Comparison of ENCODE assay signal across 15 cellular contexts in the genomic region with DNA sequence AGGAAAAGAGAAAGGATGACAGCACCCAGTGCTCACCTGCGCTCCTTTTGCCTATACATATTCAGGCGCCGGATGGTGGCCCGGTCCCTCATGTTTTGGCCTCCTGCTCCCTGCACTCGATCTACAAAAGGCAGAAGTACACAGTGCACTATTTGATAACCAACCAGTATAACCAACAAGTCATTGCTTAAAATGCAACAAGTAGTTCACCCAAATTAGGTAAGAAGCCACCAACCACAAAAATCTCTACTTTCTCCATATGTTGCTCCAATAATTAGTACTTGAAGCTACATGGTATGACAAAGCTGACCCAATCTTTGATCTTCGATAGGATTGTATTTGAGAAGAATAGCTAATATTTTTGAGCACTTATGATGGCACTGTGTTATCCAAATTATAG. TPM values are rescaled to one million over a fixed set of nuclear protein-coding genes. Genes with fewer than 3 reads are reported as not detected.
A peak's percentile ranks its signal among the peaks of the same experiment; 100 is the strongest.
DNase-seq lines count a peak whose midpoint lies in the region; ATAC-seq and TF ChIP-seq lines count a peak whose summit lies in the region.
"Had no signal": no experiment of that assay in that cellular context is flagged by ENCODE, and none has a peak within 500 bp of the region (broad histone marks: within the 10 kb centered on the region; RNA-seq: fewer than 3 reads in every experiment).

No MANE protein-coding gene starts in this region.

- no peak overlapping the region for H3K4ac ChIP-seq in IMR-90 (ENCODE audit: low read depth, low read length)

- no peak overlapping the region for H2BK5ac ChIP-seq in IMR-90 (ENCODE audit: low read depth, low read length, poor library complexity, severe bottlenecking)

- no peaks in the 10 kb centered on the region for H3K27me3 ChIP-seq in IMR-90 (ENCODE audit: control insufficient read depth, insufficient read depth, low read length)
- H3K27me3 ChIP-seq: thyroid gland had no signal

- H4K91ac ChIP-seq in IMR-90 (ENCODE audit: insufficient read depth, low read depth, low read length), result no peak overlapping the region

- no peak overlapping the region for H2AK5ac ChIP-seq in IMR-90 (ENCODE audit: low read depth, low read length)

- intact Hi-C loops in activated CD4-positive, alpha-beta T cell treated with anti-CD3 and anti-CD28 coated beads, Interleukin-2, amount 10 ng/mL, durations not matched to agents 24 days and 14 days (cut with micrococcal nuclease), result loop anchor here (2.0 kb wide), 2 partner anchors 19 to 119 kb away; a partner anchor contains a TSS
- intact Hi-C loops in IMR-90 (cut with micrococcal nuclease), result no loop called here
- intact Hi-C loops in activated T-helper 2 cell treated with anti-CD3 and anti-CD28 coated beads, Interferon-gamma antibody, Interleukin-2, Interleukin-4, amounts not matched to agents 10 μg/mL and 5 μg/mL and 100 μg/mL, durations not matched to agents 14 hours and 24 hours and 36 hours (cut with micrococcal nuclease), result loop anchor here (2.0 to 10.0 kb wide), 2 partner anchors 19 to 1261 kb away; a partner anchor contains a TSS

- CTCF ChIA-PET in IMR-90 (lab: Yijun Ruan, JAX), result interaction anchor here (1.0 kb wide), 1 partner anchor 9 kb away, joined by 4 read pairs; no protein-coding TSS in a partner anchor

- H2BK20ac ChIP-seq in IMR-90 (ENCODE audit: low read depth, low read length), result no peak overlapping the region

- H3K18ac ChIP-seq in IMR-90 (ENCODE audit: low read depth, low read length), result no peak overlapping the region

- H2AFZ ChIP-seq in IMR-90 (replicated peaks; ENCODE audit: low read length, poor library complexity), result no peak overlapping the region

- no peaks in the 10 kb centered on the region for H3K9me1 ChIP-seq in IMR-90 (ENCODE audit: insufficient read depth, low read length)

- no peak overlapping the region for H3K14ac ChIP-seq in IMR-90 (replicated peaks; ENCODE audit: low read depth, low read length)

- H3K27me3 Mint-ChIP-seq in activated CD4-positive, alpha-beta T cell treated with anti-CD3 and anti-CD28 coated beads, Interleukin-2, amount 10 ng/mL, durations not matched to agents 24 days and 14 days, result peaks cover 3% of the 10 kb centered on the region
- peaks cover 3% of the 10 kb centered on the region for H3K27me3 Mint-ChIP-seq in activated T-helper 2 cell treated with anti-CD3 and anti-CD28 coated beads, Interferon-gamma antibody, Interleukin-2, Interleukin-4, amounts not matched to agents 10 μg/mL and 5 μg/mL and 100 μg/mL, durations not matched to agents 14 hours and 24 hours and 36 hours (ENCODE audit: low read depth)
- H3K27me3 Mint-ChIP-seq in nephron progenitor cell (ENCODE audit: low read depth, poor library complexity), result peaks cover 27% of the 10 kb centered on the region
- H3K27me3 Mint-ChIP-seq in immature natural killer cell (ENCODE audit: low read depth in 3 of 3), result peaks cover 2 to 9% (median 6%) of the 10 kb centered on the region in 3 donors

- DNase-seq in activated CD4-positive, alpha-beta T cell treated with anti-CD3 and anti-CD28 coated beads, Interleukin-2, amount 10 ng/mL, durations not matched to agents 24 days and 14 days, result no peak
- DNase-seq in activated CD4-positive, alpha-beta T cell treated with anti-CD3 and anti-CD28 coated beads for 1 hour, result no peak
- DNase-seq in IMR-90 (no peak), nephron progenitor cell (no peak), immature natural killer cell (no peak)
- DNase-seq in activated T-helper 2 cell treated with anti-CD3 and anti-CD28 coated beads, Interferon-gamma antibody, Interleukin-2, Interleukin-4, amounts not matched to agents 10 μg/mL and 5 μg/mL and 100 μg/mL, durations not matched to agents 14 hours and 24 hours and 36 hours (ENCODE audit: low spot score), result no peak
- DNase-seq: ACHN, hippocampal formation, left ventricle myocardium superior, NCI-H2029, NCI-H774, occipital lobe, thyroid gland had no signal

- H3K27ac ChIP-seq in IMR-90 (ENCODE audit: insufficient read depth, low read length), result no peak overlapping the region
- H3K27ac ChIP-seq: thyroid gland had no signal

- peak overlapping the region; percentile 51 for H3K4me3 Mint-ChIP-seq in activated CD4-positive, alpha-beta T cell treated with anti-CD3 and anti-CD28 coated beads, Interleukin-2, amount 10 ng/mL, durations not matched to agents 24 days and 14 days
- H3K4me3 Mint-ChIP-seq in activated T-helper 2 cell treated with anti-CD3 and anti-CD28 coated beads, Interferon-gamma antibody, Interleukin-2, Interleukin-4, amounts not matched to agents 10 μg/mL and 5 μg/mL and 100 μg/mL, durations not matched to agents 14 hours and 24 hours and 36 hours (ENCODE audit: low read depth), result peak overlapping the region; percentile 26
- H3K4me3 Mint-ChIP-seq in nephron progenitor cell, result peak overlapping the region; percentile 36
- H3K4me3 Mint-ChIP-seq in immature natural killer cell, result peak overlapping the region in 2 of 5 donors; percentile 15 to 44

- peaks cover 11% of the 10 kb centered on the region for H3K36me3 ChIP-seq in IMR-90 (ENCODE audit: control insufficient read depth, insufficient read depth, low read length)

- no peak overlapping the region for H3K27ac Mint-ChIP-seq in activated CD4-positive, alpha-beta T cell treated with anti-CD3 and anti-CD28 coated beads, Interleukin-2, amount 10 ng/mL, durations not matched to agents 24 days and 14 days
- no peak overlapping the region for H3K27ac Mint-ChIP-seq in activated T-helper 2 cell treated with anti-CD3 and anti-CD28 coated beads, Interferon-gamma antibody, Interleukin-2, Interleukin-4, amounts not matched to agents 10 μg/mL and 5 μg/mL and 100 μg/mL, durations not matched to agents 14 hours and 24 hours and 36 hours
- H3K27ac Mint-ChIP-seq in nephron progenitor cell, result no peak overlapping the region
- peak overlapping the region in 2 of 6 donors; percentile 39 to 71 for H3K27ac Mint-ChIP-seq in immature natural killer cell

- no peak for TF ChIP-seq CTCF in IMR-90 (conservative IDR thresholded peaks at IDR 0.05; ENCODE audit: low read depth, low read length)
- no peak for TF ChIP-seq CTCF in nephron progenitor cell (IDR thresholded peaks at IDR 0.05)

- no peak for TF ChIP-seq POLR2A in IMR-90 (IDR thresholded peaks at IDR 0.05; ENCODE audit: low read depth, low read length)

- H3K36me3 Mint-ChIP-seq in activated CD4-positive, alpha-beta T cell treated with anti-CD3 and anti-CD28 coated beads, Interleukin-2, amount 10 ng/mL, durations not matched to agents 24 days and 14 days (ENCODE audit: low read depth), result peaks cover 44% of the 10 kb centered on the region
- peaks cover 56% of the 10 kb centered on the region for H3K36me3 Mint-ChIP-seq in activated T-helper 2 cell treated with anti-CD3 and anti-CD28 coated beads, Interferon-gamma antibody, Interleukin-2, Interleukin-4, amounts not matched to agents 10 μg/mL and 5 μg/mL and 100 μg/mL, durations not matched to agents 14 hours and 24 hours and 36 hours (ENCODE audit: low read depth)
- H3K36me3 Mint-ChIP-seq in nephron progenitor cell (ENCODE audit: low read depth) (peaks cover 18% of the 10 kb centered on the region), immature natural killer cell (peaks cover 0 to 20% (median 15%) of the 10 kb centered on the region in 3 donors)

- in situ Hi-C loops in IMR-90 (cut with MboI; ENCODE audit: low sequenced_read_pairs), result loop anchor here (25.0 kb wide), 1 partner anchor 419 kb away; a partner anchor contains a TSS

- no CpG with 5 or more reads among the region's 6 CpGs for WGBS in IMR-90 (ENCODE audit: extremely low coverage in 2 of 2, insufficient read length in 1 of 2), 2 experiments

- H3K9me3 ChIP-seq in IMR-90 (ENCODE audit: control insufficient read depth, insufficient read depth, low read length), result no peaks in the 10 kb centered on the region
- H3K9me3 ChIP-seq: thyroid gland had no signal

- no peak overlapping the region for H3K56ac ChIP-seq in IMR-90 (ENCODE audit: extremely low read depth, insufficient read depth, low read length)

- H3K79me1 ChIP-seq in IMR-90 (ENCODE audit: low read depth in 1 of 2, low read length in 2 of 2), result peaks cover 3 to 41% of the 10 kb centered on the region in 2 experiments

- H4K5ac ChIP-seq in IMR-90 (ENCODE audit: low read depth, low read length), result no peak overlapping the region

- POLR2A ChIA-PET in IMR-90 (lab: Charles Lee; ENCODE audit: unreplicated experiment), result no interaction called here

- dilution Hi-C loops in IMR-90 (cut with HindIII; ENCODE audit: low sequenced_read_pairs, unreplicated experiment), result no loop called here

- ATAC-seq in IMR-90 (ENCODE audit: low read depth), result no peak
- ATAC-seq in HG03521 (IDR thresholded peaks at IDR 0.05; ENCODE audit: unreplicated experiment), result no peak
- no peak for ATAC-seq in GM21737 (IDR thresholded peaks at IDR 0.05; ENCODE audit: unreplicated experiment)
- ATAC-seq: left ventricle myocardium superior had no signal

- H2AK9ac ChIP-seq in IMR-90 (replicated peaks; ENCODE audit: low read depth, low read length, poor library complexity), result no peak overlapping the region

- no peak overlapping the region for H3K4me3 ChIP-seq in IMR-90 (ENCODE audit: insufficient read depth, low read depth, low read length)
- H3K4me3 ChIP-seq: thyroid gland had no signal

- no peak overlapping the region for H2BK15ac ChIP-seq in IMR-90 (ENCODE audit: low read depth, low read length)

- no peak overlapping the region for H4K8ac ChIP-seq in IMR-90 (ENCODE audit: low read depth in 2 of 2, low read length in 2 of 2)

- no peaks in the 10 kb centered on the region for H3K9me3 Mint-ChIP-seq in activated CD4-positive, alpha-beta T cell treated with anti-CD3 and anti-CD28 coated beads, Interleukin-2, amount 10 ng/mL, durations not matched to agents 24 days and 14 days
- H3K9me3 Mint-ChIP-seq in activated T-helper 2 cell treated with anti-CD3 and anti-CD28 coated beads, Interferon-gamma antibody, Interleukin-2, Interleukin-4, amounts not matched to agents 10 μg/mL and 5 μg/mL and 100 μg/mL, durations not matched to agents 14 hours and 24 hours and 36 hours, result no peaks in the 10 kb centered on the region
- H3K9me3 Mint-ChIP-seq in nephron progenitor cell, result no peaks in the 10 kb centered on the region
- no peaks in the 10 kb centered on the region for H3K9me3 Mint-ChIP-seq in immature natural killer cell

- H3K23ac ChIP-seq in IMR-90 (ENCODE audit: low read depth, low read length), result no peak overlapping the region

- H2BK120ac ChIP-seq in IMR-90 (ENCODE audit: low read depth, low read length), result no peak overlapping the region

- peaks cover 7% of the 10 kb centered on the region; the same call in 1 of the 2 replicates for H4K20me1 ChIP-seq in IMR-90 (ENCODE audit: insufficient read depth, low read length)

- BruUV-seq in IMR-90 (replicated peaks; lab: Mats Ljungman, UMichigan), result no TSS peak

- no peak for TF ChIP-seq RAD21 in IMR-90 (IDR thresholded peaks at IDR 0.05; ENCODE audit: low read length)

- H3K4me1 ChIP-seq in IMR-90 (ENCODE audit: control insufficient read depth, insufficient read depth, low read length), result peaks cover 3% of the 10 kb centered on the region; the same call in 1 of the 2 replicates

- peaks cover 30% of the 10 kb centered on the region for H3K4me1 Mint-ChIP-seq in activated CD4-positive, alpha-beta T cell treated with anti-CD3 and anti-CD28 coated beads, Interleukin-2, amount 10 ng/mL, durations not matched to agents 24 days and 14 days
- peaks cover 26% of the 10 kb centered on the region for H3K4me1 Mint-ChIP-seq in activated T-helper 2 cell treated with anti-CD3 and anti-CD28 coated beads, Interferon-gamma antibody, Interleukin-2, Interleukin-4, amounts not matched to agents 10 μg/mL and 5 μg/mL and 100 μg/mL, durations not matched to agents 14 hours and 24 hours and 36 hours (ENCODE audit: low read depth)
- H3K4me1 Mint-ChIP-seq in nephron progenitor cell (peaks cover 32% of the 10 kb centered on the region), immature natural killer cell (peaks cover 23 to 47% of the 10 kb centered on the region in 2 donors)

- H3K9ac ChIP-seq in IMR-90 (ENCODE audit: low read depth, low read length), result no peak overlapping the region

- peak overlapping the region; percentile 54; the same call in 1 of the 2 replicates for H3K4me2 ChIP-seq in IMR-90 (ENCODE audit: low read depth, low read length)

RNA-seq across cellular contexts. Expression of a gene that starts 2.0 kb away (rescaled TPM):
- 109 and 110 TPM in 2 replicates for total RNA-seq in activated CD4-positive, alpha-beta T cell treated with anti-CD3 and anti-CD28 coated beads, Interleukin-2, amount 10 ng/mL, durations not matched to agents 24 days and 14 days
- total RNA-seq in IMR-90 (2012; rRNA removed), result 77.4 and 90.3 TPM in 2 replicates
- polyA plus RNA-seq in IMR-90 (2012; rRNA removed) (42.9 and 49.4 TPM in 2 replicates), immature natural killer cell (10 to 100 TPM; 29.3 to 55.0 (median 40.8) TPM)
- polyA plus RNA-seq in IMR-90 (2012; cell fraction: cytosol; rRNA removed), result 5.1 and 7.4 TPM in 2 replicates
- 39.3 and 88.3 TPM in 2 replicates for polyA plus RNA-seq in IMR-90 (2012; cell fraction: nucleus; rRNA removed; ENCODE audit: low replicate concordance)
- total RNA-seq in activated T-helper 2 cell treated with anti-CD3 and anti-CD28 coated beads, Interferon-gamma antibody, Interleukin-2, Interleukin-4, amounts not matched to agents 10 μg/mL and 5 μg/mL and 100 μg/mL, durations not matched to agents 14 hours and 24 hours and 36 hours, result 95.6 and 98.0 TPM in 2 replicates

RNA-seq across cellular contexts. Expression of a gene that starts 37.0 kb away (rescaled TPM):
- not detected in 2 replicates for total RNA-seq in activated CD4-positive, alpha-beta T cell treated with anti-CD3 and anti-CD28 coated beads, Interleukin-2, amount 10 ng/mL, durations not matched to agents 24 days and 14 days
- total RNA-seq in IMR-90 (2012; rRNA removed), result 8.1 and 9.1 TPM in 2 replicates
- 9.1 and 10.1 TPM in 2 replicates for polyA plus RNA-seq in IMR-90 (2012; rRNA removed)
- polyA plus RNA-seq in IMR-90 (2012; cell fraction: cytosol; rRNA removed), result 5.5 and 6.6 TPM in 2 replicates
- 11.5 and 20.3 TPM in 2 replicates for polyA plus RNA-seq in IMR-90 (2012; cell fraction: nucleus; rRNA removed; ENCODE audit: low replicate concordance)
- not detected in 2 replicates for total RNA-seq in activated T-helper 2 cell treated with anti-CD3 and anti-CD28 coated beads, Interferon-gamma antibody, Interleukin-2, Interleukin-4, amounts not matched to agents 10 μg/mL and 5 μg/mL and 100 μg/mL, durations not matched to agents 14 hours and 24 hours and 36 hours
- polyA plus RNA-seq in immature natural killer cell, result not detected

RNA-seq across cellular contexts. Expression of a gene that starts 39.6 kb away (rescaled TPM):
- 22.7 and 25.4 TPM in 2 replicates for total RNA-seq in activated CD4-positive, alpha-beta T cell treated with anti-CD3 and anti-CD28 coated beads, Interleukin-2, amount 10 ng/mL, durations not matched to agents 24 days and 14 days
- total RNA-seq in IMR-90 (2012; rRNA removed), result 11.3 and 13.9 TPM in 2 replicates
- polyA plus RNA-seq in IMR-90 (2012; rRNA removed) (6.8 and 7.7 TPM in 2 replicates), immature natural killer cell (10 to 100 TPM in 1 of 3 donors, 1 to 10 TPM in 2; 2.1 to 10.8 (median 3.2) TPM)
- polyA plus RNA-seq in IMR-90 (2012; cell fraction: cytosol; rRNA removed), result 6.9 and 9.1 TPM in 2 replicates
- 5.5 and 12.0 TPM in 2 replicates for polyA plus RNA-seq in IMR-90 (2012; cell fraction: nucleus; rRNA removed; ENCODE audit: low replicate concordance)
- 26.1 and 27.8 TPM in 2 replicates for total RNA-seq in activated T-helper 2 cell treated with anti-CD3 and anti-CD28 coated beads, Interferon-gamma antibody, Interleukin-2, Interleukin-4, amounts not matched to agents 10 μg/mL and 5 μg/mL and 100 μg/mL, durations not matched to agents 14 hours and 24 hours and 36 hours

RNA-seq across cellular contexts. Expression of a gene that starts 41.0 kb away (rescaled TPM):
- not detected in 2 replicates for total RNA-seq in activated CD4-positive, alpha-beta T cell treated with anti-CD3 and anti-CD28 coated beads, Interleukin-2, amount 10 ng/mL, durations not matched to agents 24 days and 14 days
- not detected in 2 replicates for total RNA-seq in IMR-90 (2012; rRNA removed)
- not detected in 2 replicates for polyA plus RNA-seq in IMR-90 (2012; rRNA removed)
- not detected in 2 replicates for polyA plus RNA-seq in IMR-90 (2012; cell fraction: cytosol; rRNA removed)
- not detected in 2 replicates for polyA plus RNA-seq in IMR-90 (2012; cell fraction: nucleus; rRNA removed; ENCODE audit: low replicate concordance)
- not detected in 2 replicates for total RNA-seq in activated T-helper 2 cell treated with anti-CD3 and anti-CD28 coated beads, Interferon-gamma antibody, Interleukin-2, Interleukin-4, amounts not matched to agents 10 μg/mL and 5 μg/mL and 100 μg/mL, durations not matched to agents 14 hours and 24 hours and 36 hours
- not detected for polyA plus RNA-seq in immature natural killer cell
- total RNA-seq: occipital lobe had no signal
